Comparison of ENCODE assay signal across 1 cellular context in genomic region chr6:43668151-43669028, GRCh38.
TF ChIP-seq lines count a peak whose summit lies in the region.

No MANE protein-coding gene starts in this region.

TF ChIP-seq in HepG2, 621 proteins besides CTCF, POLR2A, EP300 and RAD21 (continued from another document and continues in another):
- TF ChIP-seq ZNF407 (CRISPR knock-in tag; IDR thresholded peaks at IDR 0.05; ENCODE audit: not compliant biosample characterization) (peak; percentile 17), TCF7 (IDR thresholded peaks at IDR 0.05; ENCODE audit: low read depth) (peak; percentile 14; the same call in 1 of the 2 replicates), ATF2 (CRISPR knock-in tag; IDR thresholded peaks at IDR 0.05) (peak; percentile 68; the same call in 1 of the 2 replicates), ZNF704 (CRISPR knock-in tag; IDR thresholded peaks at IDR 0.05; ENCODE audit: borderline replicate concordance) (no peak), GZF1 (CRISPR knock-in tag; IDR thresholded peaks at IDR 0.05) (peak; percentile 90), ZBTB7A (CRISPR knock-in tag; IDR thresholded peaks at IDR 0.05) (no peak; the same call in 1 of the 2 replicates), AFF4 (CRISPR knock-in tag; IDR thresholded peaks at IDR 0.05) (no peak; the same call in 1 of the 2 replicates), PATZ1 (CRISPR knock-in tag; IDR thresholded peaks at IDR 0.05) (peak; percentile 60; the same call in 1 of the 2 replicates), HNRNPL (IDR thresholded peaks at IDR 0.05; ENCODE audit: low read depth, low read length) (peak; percentile 98), HNF1A (IDR thresholded peaks at IDR 0.05; ENCODE audit: low read depth) (peak; percentile 43; the same call in 1 of the 2 replicates), HNF1A (CRISPR knock-in tag; IDR thresholded peaks at IDR 0.05; ENCODE audit: borderline replicate concordance) (no peak; the same call in 1 of the 2 replicates), MXI1 (IDR thresholded peaks at IDR 0.05; ENCODE audit: borderline replicate concordance, low read depth, low read length) (peak; percentile 79; the same call in 2 of the 3 replicates), TSC22D2 (CRISPR knock-in tag; IDR thresholded peaks at IDR 0.05; ENCODE audit: borderline replicate concordance) (peak; percentile 10; the same call in 1 of the 2 replicates), DNMT1 (CRISPR knock-in tag; IDR thresholded peaks at IDR 0.05) (peak; percentile 95; the same call in 1 of the 2 replicates), MAZ (IDR thresholded peaks at IDR 0.05; ENCODE audit: borderline replicate concordance, low read depth, low read length) (peak; percentile 91), MAZ (CRISPR knock-in tag; IDR thresholded peaks at IDR 0.05; ENCODE audit: low read depth) (no peak), GATA4 (IDR thresholded peaks at IDR 0.05; ENCODE audit: borderline replicate concordance, low read depth) (no peak), SRY (CRISPR knock-in tag; IDR thresholded peaks at IDR 0.05) (no peak), ESRRA (CRISPR knock-in tag; IDR thresholded peaks at IDR 0.05; ENCODE audit: low read depth) (0 out of 2 replicates have a peak, but pooled peaks have one; percentile 53), SNAPC2 (CRISPR knock-in tag; IDR thresholded peaks at IDR 0.05) (peak; percentile 68; the same call in 1 of the 2 replicates), NFYC (CRISPR knock-in tag; IDR thresholded peaks at IDR 0.05) (no peak; the same call in 1 of the 2 replicates), THAP8 (CRISPR knock-in tag; IDR thresholded peaks at IDR 0.05; ENCODE audit: borderline replicate concordance) (peak; percentile 83; the same call in 1 of the 2 replicates), AGO2 (optimal IDR thresholded peaks at IDR 0.05; ENCODE audit: low read depth, low read length) (peak; percentile 98), ZNF614 (CRISPR knock-in tag; IDR thresholded peaks at IDR 0.05; ENCODE audit: borderline replicate concordance) (peak; percentile 28; the same call in 1 of the 2 replicates), ZFX (CRISPR knock-in tag; IDR thresholded peaks at IDR 0.05; ENCODE audit: low read depth) (peak; percentile 81), SP4 (CRISPR knock-in tag; IDR thresholded peaks at IDR 0.05) (peak; percentile 56), ZNF10 (CRISPR knock-in tag; IDR thresholded peaks at IDR 0.05; ENCODE audit: borderline replicate concordance, low read depth) (no peak), ZNF510 (CRISPR knock-in tag; IDR thresholded peaks at IDR 0.05; ENCODE audit: low read depth) (peak; percentile 65; the same call in 1 of the 2 replicates), TFDP1 (CRISPR knock-in tag; IDR thresholded peaks at IDR 0.05; ENCODE audit: borderline replicate concordance) (0 out of 2 replicates have a peak, but pooled peaks have one; percentile 31), ZNF605 (CRISPR knock-in tag; IDR thresholded peaks at IDR 0.05) (peak; percentile 51; the same call in 1 of the 2 replicates), HDAC2 (CRISPR knock-in tag; IDR thresholded peaks at IDR 0.05) (peak; percentile 94), GTF2F1 (IDR thresholded peaks at IDR 0.05; ENCODE audit: low read length) (no peak), ZNF670 (CRISPR knock-in tag; IDR thresholded peaks at IDR 0.05; ENCODE audit: borderline replicate concordance) (no peak)
